Comparison of ENCODE assay signal across 1 cellular context in genomic region chr10:48452879-48453412, GRCh38.
TF ChIP-seq lines count a peak whose summit lies in the region.

No MANE protein-coding gene starts in this region.

TF ChIP-seq in HepG2, 621 proteins besides CTCF, POLR2A, EP300 and RAD21 (continued from another document):
- TF ChIP-seq ARID5B (CRISPR knock-in tag; IDR thresholded peaks at IDR 0.05) = peak; percentile 8; the same call in 1 of the 2 replicates
- peak; percentile 62 for TF ChIP-seq NR2F6 (IDR thresholded peaks at IDR 0.05)
- TF ChIP-seq NR2F6 (CRISPR knock-in tag; IDR thresholded peaks at IDR 0.05) = peak; percentile 40; the same call in 1 of the 2 replicates
- TF ChIP-seq PITX1 (CRISPR knock-in tag; IDR thresholded peaks at IDR 0.05) = no peak
- TF ChIP-seq FOXP4 (CRISPR knock-in tag; IDR thresholded peaks at IDR 0.05) = 0 out of 2 replicates have a peak, but pooled peaks have one; percentile 21
- TF ChIP-seq PAXIP1 (CRISPR knock-in tag; conservative IDR thresholded peaks at IDR 0.05) = 0 out of 2 replicates have a peak, but pooled peaks have one; percentile 18
- TF ChIP-seq HNF4A (CRISPR knock-in tag; IDR thresholded peaks at IDR 0.05) = peak; percentile 45; the same call in 1 of the 2 replicates
- 0 out of 2 replicates have a peak, but pooled peaks have one; percentile 17 for TF ChIP-seq ARID4A (CRISPR knock-in tag; IDR thresholded peaks at IDR 0.05; ENCODE audit: borderline replicate concordance)
- TF ChIP-seq ESRRA (CRISPR knock-in tag; IDR thresholded peaks at IDR 0.05; ENCODE audit: low read depth) = 0 out of 2 replicates have a peak, but pooled peaks have one; percentile 44
- TF ChIP-seq GATAD2A (CRISPR knock-in tag; IDR thresholded peaks at IDR 0.05) = 0 out of 2 replicates have a peak, but pooled peaks have one; percentile 11
- peak; percentile 78; the same call in 1 of the 2 replicates for TF ChIP-seq NR2F2 (IDR thresholded peaks at IDR 0.05; ENCODE audit: borderline replicate concordance, low read depth)
